8 cellular contexts compared by ENCODE assay signal in the genomic region with DNA sequence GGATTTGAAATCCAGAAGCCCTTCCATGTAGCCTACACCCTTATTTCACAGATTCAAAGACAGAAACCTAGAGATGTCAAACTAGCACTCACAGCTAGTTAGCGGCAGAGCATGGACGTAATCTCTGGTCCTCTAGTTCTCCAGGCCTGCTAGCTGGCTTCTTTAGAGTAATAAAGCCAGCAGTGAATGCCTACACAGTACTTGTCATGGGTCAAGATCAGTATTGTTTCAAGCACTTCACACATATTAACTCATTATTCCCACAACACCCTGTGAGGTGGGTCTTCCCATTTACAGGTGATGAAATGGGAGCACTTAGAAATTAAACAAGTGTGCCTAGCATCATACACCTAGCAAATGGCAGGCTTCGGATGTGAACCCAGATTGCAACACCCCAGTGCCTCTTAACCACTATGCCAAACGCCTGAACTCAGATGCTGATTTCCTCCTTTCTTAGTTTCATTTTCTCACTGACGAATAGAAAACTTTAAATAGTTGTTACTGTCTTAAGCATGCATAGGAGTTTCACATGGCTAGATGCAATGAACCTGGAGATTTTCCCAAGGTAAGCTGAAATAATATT. TPM values are rescaled to one million over a fixed set of nuclear protein-coding genes. Genes with fewer than 3 reads are reported as not detected.
DNase-seq lines count a peak whose midpoint lies in the region; ATAC-seq lines count a peak whose summit lies in the region.

No MANE protein-coding gene starts in this region.

- peak overlapping the region; percentile 55 for H3K27ac ChIP-seq in CD4-positive, CD25-positive, alpha-beta regulatory T cell (ENCODE audit: insufficient read depth, low read length, poor library complexity, severe bottlenecking)
- H3K27ac ChIP-seq in rectal smooth muscle tissue (ENCODE audit: low read depth, low read length), result no peak overlapping the region

- H3K36me3 ChIP-seq in CD4-positive, CD25-positive, alpha-beta regulatory T cell (ENCODE audit: control insufficient read depth, insufficient read depth, low read length), result no peaks in the 10 kb centered on the region
- no peaks in the 10 kb centered on the region for H3K36me3 ChIP-seq in rectal smooth muscle tissue (ENCODE audit: control insufficient read depth, insufficient read depth, low read length)

- peak in 2 of 3 donors; percentile 54 to 81 for DNase-seq in CD4-positive, CD25-positive, alpha-beta regulatory T cell
- peak; percentile 81 for DNase-seq in activated CD4-positive, alpha-beta T cell treated with anti-CD3 and anti-CD28 coated beads, Interleukin-2, amount 10 ng/mL, durations not matched to agents 24 days and 14 days
- DNase-seq in NCI-H1417 (lab: John Stamatoyannopoulos, UW), result no peak
- DNase-seq in kidney glomerular epithelial cell (lab: John Stamatoyannopoulos, UW), result no peak
- DNase-seq in NCI-H146 treated with DMSO at 0.1 percent for 48 hours (lab: John Stamatoyannopoulos, UW; ENCODE audit: unreplicated experiment), result no peak

- H3K4me3 Mint-ChIP-seq in CD4-positive, CD25-positive, alpha-beta regulatory T cell, result peak overlapping the region; percentile 46 to 90 (median 87)
- H3K4me3 Mint-ChIP-seq in activated CD4-positive, alpha-beta T cell treated with anti-CD3 and anti-CD28 coated beads, Interleukin-2, amount 10 ng/mL, durations not matched to agents 24 days and 14 days, result peak overlapping the region; percentile 69

- H3K9me3 ChIP-seq in CD4-positive, CD25-positive, alpha-beta regulatory T cell (ENCODE audit: control insufficient read depth in 2 of 2, low read length in 2 of 2), result no peaks in the 10 kb centered on the region

- no peaks in the 10 kb centered on the region for H3K27me3 ChIP-seq in CD4-positive, CD25-positive, alpha-beta regulatory T cell (ENCODE audit: control insufficient read depth, insufficient read depth, low read length)
- no peaks in the 10 kb centered on the region for H3K27me3 ChIP-seq in rectal smooth muscle tissue (ENCODE audit: control insufficient read depth, insufficient read depth, low read length)

- H3K4me1 Mint-ChIP-seq in CD4-positive, CD25-positive, alpha-beta regulatory T cell, result peaks cover 22 to 27% (median 23%) of the 10 kb centered on the region in 4 donors
- peaks cover 12% of the 10 kb centered on the region for H3K4me1 Mint-ChIP-seq in activated CD4-positive, alpha-beta T cell treated with anti-CD3 and anti-CD28 coated beads, Interleukin-2, amount 10 ng/mL, durations not matched to agents 24 days and 14 days

- peaks cover 12% of the 10 kb centered on the region for H3K36me3 Mint-ChIP-seq in CD4-positive, CD25-positive, alpha-beta regulatory T cell
- no peaks in the 10 kb centered on the region for H3K36me3 Mint-ChIP-seq in activated CD4-positive, alpha-beta T cell treated with anti-CD3 and anti-CD28 coated beads, Interleukin-2, amount 10 ng/mL, durations not matched to agents 24 days and 14 days (ENCODE audit: low read depth)

- peaks cover 17% of the 10 kb centered on the region for H3K4me1 ChIP-seq in CD4-positive, CD25-positive, alpha-beta regulatory T cell (ENCODE audit: control insufficient read depth, insufficient read depth, low read length, poor library complexity, severe bottlenecking)
- H3K4me1 ChIP-seq in rectal smooth muscle tissue (ENCODE audit: control insufficient read depth, insufficient read depth, low read length), result no peaks in the 10 kb centered on the region

- H3K9me3 Mint-ChIP-seq in CD4-positive, CD25-positive, alpha-beta regulatory T cell, result no peaks in the 10 kb centered on the region
- no peaks in the 10 kb centered on the region for H3K9me3 Mint-ChIP-seq in activated CD4-positive, alpha-beta T cell treated with anti-CD3 and anti-CD28 coated beads, Interleukin-2, amount 10 ng/mL, durations not matched to agents 24 days and 14 days

- ATAC-seq in CD4-positive, CD25-positive, alpha-beta regulatory T cell (ENCODE audit: low read depth in 2 of 2), result peak; percentile 95 to 96
- ATAC-seq in GM19397 (IDR thresholded peaks at IDR 0.05; ENCODE audit: unreplicated experiment), result peak; percentile 99
- peak; percentile 95 for ATAC-seq in HG03378 (IDR thresholded peaks at IDR 0.05; ENCODE audit: unreplicated experiment)

- peaks cover 3% of the 10 kb centered on the region for H3K27me3 Mint-ChIP-seq in CD4-positive, CD25-positive, alpha-beta regulatory T cell
- H3K27me3 Mint-ChIP-seq in activated CD4-positive, alpha-beta T cell treated with anti-CD3 and anti-CD28 coated beads, Interleukin-2, amount 10 ng/mL, durations not matched to agents 24 days and 14 days, result peaks cover 1% of the 10 kb centered on the region

- H3K27ac Mint-ChIP-seq in CD4-positive, CD25-positive, alpha-beta regulatory T cell, result peak overlapping the region; percentile 92 to 95 (median 92)
- peak overlapping the region; percentile 6 for H3K27ac Mint-ChIP-seq in activated CD4-positive, alpha-beta T cell treated with anti-CD3 and anti-CD28 coated beads, Interleukin-2, amount 10 ng/mL, durations not matched to agents 24 days and 14 days

- peak overlapping the region; percentile 30 for H3K9ac ChIP-seq in rectal smooth muscle tissue (ENCODE audit: low read length)

- peak overlapping the region; percentile 92 for H3K4me3 ChIP-seq in CD4-positive, CD25-positive, alpha-beta regulatory T cell (ENCODE audit: low read depth, low read length)
- peak overlapping the region; percentile 25 for H3K4me3 ChIP-seq in rectal smooth muscle tissue (ENCODE audit: low read length)

- intact Hi-C loops in activated CD4-positive, alpha-beta T cell treated with anti-CD3 and anti-CD28 coated beads, Interleukin-2, amount 10 ng/mL, durations not matched to agents 24 days and 14 days (cut with micrococcal nuclease), result loop anchor here (1.0 to 5.0 kb wide), 2 partner anchors 14 to 73 kb away; no protein-coding TSS in a partner anchor

RNA-seq across cellular contexts. Expression of a gene that starts 14.5 kb away (rescaled TPM):
- 17.8 TPM for total RNA-seq in CD4-positive, CD25-positive, alpha-beta regulatory T cell
- polyA plus RNA-seq in CD4-positive, CD25-positive, alpha-beta regulatory T cell, result 10 to 100 TPM; 12.2 to 22.3 (median 14.9) TPM
- 19.4 and 20.4 TPM in 2 replicates for total RNA-seq in activated CD4-positive, alpha-beta T cell treated with anti-CD3 and anti-CD28 coated beads, Interleukin-2, amount 10 ng/mL, durations not matched to agents 24 days and 14 days

Comparison
In these comparisons a context has a peak if more than half of its experiments do, and no peak if none do; other contexts are left out.
1. DNase-seq: peak in CD4-positive, CD25-positive, alpha-beta regulatory T cell (2 of 3) and activated CD4-positive, alpha-beta T cell treated with anti-CD3 and anti-CD28 coated beads, Interleukin-2, amount 10 ng/mL, durations not matched to agents 24 days and 14 days (single experiment); none in NCI-H1417 (0 of 3), kidney glomerular epithelial cell (single experiment) and NCI-H146 treated with DMSO at 0.1 percent for 48 hours (single experiment).
2. Peak in every context shown above with its lines, with median percentiles within 50 percentile points of each other: ATAC-seq.